Comparison of ENCODE assay signal across 15 cellular contexts in the genomic region with DNA sequence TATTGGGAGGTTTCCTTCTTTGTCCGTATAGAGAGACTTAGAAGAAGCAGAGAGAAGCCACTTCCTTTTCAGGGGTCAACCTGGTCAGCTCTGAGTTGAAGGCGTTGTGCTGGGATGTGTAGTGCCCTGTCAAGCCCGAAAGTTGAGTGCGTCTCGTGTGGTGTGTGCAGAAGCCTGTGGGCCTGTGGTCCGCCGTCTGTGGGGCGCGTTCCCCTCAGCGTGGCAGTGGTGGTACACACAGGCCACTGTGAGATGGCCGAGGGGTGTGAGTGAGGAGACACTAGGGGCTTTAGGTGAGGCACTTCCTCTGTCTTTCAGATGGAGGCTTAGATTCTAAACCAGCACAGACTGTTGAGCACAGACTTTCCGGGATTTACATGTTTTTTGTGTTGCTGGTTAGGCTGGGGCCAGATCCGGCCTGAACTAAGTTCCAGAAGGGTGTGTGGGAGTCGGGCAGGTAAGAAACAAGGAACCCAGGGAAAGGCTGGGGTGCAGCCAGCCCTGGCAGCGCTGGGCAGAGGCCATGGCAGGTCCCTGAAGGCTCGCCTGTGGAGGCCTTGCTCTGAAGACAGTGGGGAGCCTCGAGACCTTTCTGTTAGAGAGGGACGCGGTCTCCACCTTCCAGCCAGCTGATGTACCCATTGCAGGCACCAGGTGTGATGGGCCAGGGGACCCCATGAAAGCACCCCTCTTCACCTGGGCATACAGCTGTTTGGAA.
"Had no signal": no experiment of that assay in that cellular context is flagged by ENCODE, and none has a peak within 500 bp of the region (broad histone marks: within the 10 kb centered on the region; RNA-seq: fewer than 3 reads in every experiment).

No MANE protein-coding gene starts in this region.

- H3K4me3 ChIP-seq: heart left ventricle, left ventricle myocardium inferior, right lobe of liver, spleen, thoracic aorta had no signal

- H3K36me3 ChIP-seq: left ventricle myocardium inferior, right lobe of liver, thoracic aorta had no signal

- H3K27me3 Mint-ChIP-seq: activated naive CD4-positive, alpha-beta T cell treated with anti-CD3 and anti-CD28 coated beads, Interleukin-2, amount 50 U/mL, for 24 hours had no signal

- H3K27me3 ChIP-seq: heart left ventricle, right lobe of liver, spleen had no signal

- H3K4me1 ChIP-seq: heart left ventricle, left ventricle myocardium inferior, right lobe of liver had no signal

- H3K4me3 Mint-ChIP-seq: activated naive CD4-positive, alpha-beta T cell treated with anti-CD3 and anti-CD28 coated beads, Interleukin-2, amount 50 U/mL, for 24 hours had no signal

- ATAC-seq: right lobe of liver; stimulated activated naive CD8-positive, alpha-beta T cell treated with anti-CD3 and anti-CD28 coated beads, Interleukin-15, Interleukin-2, amounts not matched to agents 100 U/mL and 50 U/mL, for 24 hours had no signal

- DNase-seq: activated CD4-positive, alpha-beta T cell treated with anti-CD3 and anti-CD28 coated beads for 4 hours; heart left ventricle; left ventricle myocardium inferior; mesenchymal stem cell; posterior cingulate gyrus; spleen; stimulated activated CD4-positive, alpha-beta T cell treated with anti-CD3 and anti-CD28 coated beads, Interleukin-1b, Interleukin-23, amount 100 ng/mL, for 48 hours; stimulated activated naive CD8-positive, alpha-beta T cell treated with anti-CD3 and anti-CD28 coated beads, Interleukin-15, Interleukin-2, amounts not matched to agents 100 U/mL and 50 U/mL, for 24 hours; T1000 had no signal

- H3K27ac ChIP-seq: heart left ventricle, left ventricle myocardium inferior, neutrophil, right lobe of liver, spleen, thoracic aorta, VCaP had no signal

- H3K9me3 Mint-ChIP-seq: activated naive CD4-positive, alpha-beta T cell treated with anti-CD3 and anti-CD28 coated beads, Interleukin-2, amount 50 U/mL, for 24 hours; activated T-helper 2 cell treated with anti-CD3 and anti-CD28 coated beads, Interferon-gamma antibody, Interleukin-2, Interleukin-4, amounts not matched to agents 10 μg/mL and 5 μg/mL and 100 μg/mL, durations not matched to agents 14 hours and 24 hours and 36 hours had no signal

- H3K27ac Mint-ChIP-seq: activated naive CD4-positive, alpha-beta T cell treated with anti-CD3 and anti-CD28 coated beads, Interleukin-2, amount 50 U/mL, for 24 hours; activated T-helper 2 cell treated with anti-CD3 and anti-CD28 coated beads, Interferon-gamma antibody, Interleukin-2, Interleukin-4, amounts not matched to agents 10 μg/mL and 5 μg/mL and 100 μg/mL, durations not matched to agents 14 hours and 24 hours and 36 hours had no signal

- H3K9me3 ChIP-seq: heart left ventricle, left ventricle myocardium inferior, neutrophil, right lobe of liver, spleen, thoracic aorta had no signal
